In genomic region chr9:136526625-136527066, GRCh38 we compare ENCODE assay signal across 10 cellular contexts. TPM values are rescaled to one million over a fixed set of nuclear protein-coding genes. Genes with fewer than 3 reads are reported as not detected.
DNase-seq lines count a peak whose midpoint lies in the region; ATAC-seq and TF ChIP-seq lines count a peak whose summit lies in the region.
"Had no signal": no experiment of that assay in that cellular context is flagged by ENCODE, and none has a peak within 500 bp of the region (broad histone marks: within the 10 kb centered on the region; RNA-seq: fewer than 3 reads in every experiment).

No MANE protein-coding gene starts in this region.

- H3K4me1 ChIP-seq in left ventricle myocardium inferior (peaks cover 99% of the 10 kb centered on the region), muscle layer of duodenum (ENCODE audit: control insufficient read depth in 1 of 2, insufficient read depth in 2 of 2, low read length in 2 of 2) (peaks cover 0 to 69% of the 10 kb centered on the region in 2 donors), aorta (ENCODE audit: control insufficient read depth in 1 of 2, insufficient read depth in 2 of 2, low read length in 2 of 2) (no peaks in the 10 kb centered on the region)
- peaks cover 34% of the 10 kb centered on the region for H3K4me1 ChIP-seq in CD8-positive, alpha-beta T cell (ENCODE audit: insufficient read depth, low read length)

- H3K4me3 ChIP-seq in left ventricle myocardium inferior (peak overlapping the region; percentile 21), muscle layer of duodenum (ENCODE audit: low read depth in 1 of 2, low read length in 2 of 2) (no peak overlapping the region), aorta (ENCODE audit: low read length in 2 of 2) (no peak overlapping the region)
- no peak overlapping the region for H3K4me3 ChIP-seq in CD8-positive, alpha-beta T cell (ENCODE audit: low read depth, low read length)
- H3K4me3 ChIP-seq: MG63 had no signal

- no peak for TF ChIP-seq CTCF in left ventricle myocardium inferior (IDR thresholded peaks at IDR 0.05; ENCODE audit: borderline replicate concordance)
- TF ChIP-seq CTCF in CD8-positive, alpha-beta T cell (IDR thresholded peaks at IDR 0.05), result no peak

- H3K27me3 ChIP-seq in left ventricle myocardium inferior (ENCODE audit: low read depth), result no peaks in the 10 kb centered on the region
- no peaks in the 10 kb centered on the region for H3K27me3 ChIP-seq in muscle layer of duodenum (ENCODE audit: low read depth, low read length)
- no peaks in the 10 kb centered on the region for H3K27me3 ChIP-seq in aorta (ENCODE audit: control insufficient read depth in 1 of 2, insufficient read depth in 2 of 2, low read length in 1 of 2)
- H3K27me3 ChIP-seq in CD8-positive, alpha-beta T cell (ENCODE audit: insufficient read depth, low read length), result no peaks in the 10 kb centered on the region
- H3K27me3 ChIP-seq: MG63 had no signal

- peaks cover 7% of the 10 kb centered on the region for H3K36me3 Mint-ChIP-seq in CD8-positive, alpha-beta T cell

- ATAC-seq in Right ventricle myocardium superior (ENCODE audit: poor library complexity), result no peak
- peak; percentile 8 for ATAC-seq in aorta (ENCODE audit: low FRiP score)
- no peak for ATAC-seq in CD8-positive, alpha-beta T cell

- H3K36me3 ChIP-seq in left ventricle myocardium inferior, result peaks cover 17% of the 10 kb centered on the region
- peaks cover 0 to 19% of the 10 kb centered on the region in 2 donors for H3K36me3 ChIP-seq in muscle layer of duodenum (ENCODE audit: control insufficient read depth in 1 of 2, insufficient read depth in 2 of 2, low read length in 2 of 2)
- H3K36me3 ChIP-seq in aorta (ENCODE audit: control insufficient read depth in 1 of 2, insufficient read depth in 2 of 2, low read length in 1 of 2), result no peaks in the 10 kb centered on the region
- no peaks in the 10 kb centered on the region for H3K36me3 ChIP-seq in CD8-positive, alpha-beta T cell (ENCODE audit: insufficient read depth, low read length)
- H3K36me3 ChIP-seq: MG63 had no signal

- no peak overlapping the region for H3K27ac Mint-ChIP-seq in CD8-positive, alpha-beta T cell
- H3K27ac Mint-ChIP-seq: T-helper 1 cell treated with Interleukin-12 subunit alpha and Interleukin-12 subunit beta and Interleukin-4 antibody, amounts not matched to agents 30 μg/mL and 1 μg/mL, for 36 hours had no signal

- WGBS in aorta, 2 donors, result 86 to 89% methylated on average over 30 of the region's 30 CpGs

- no peaks in the 10 kb centered on the region for H3K9me3 Mint-ChIP-seq in CD8-positive, alpha-beta T cell
- H3K9me3 Mint-ChIP-seq: T-helper 1 cell treated with Interleukin-12 subunit alpha and Interleukin-12 subunit beta and Interleukin-4 antibody, amounts not matched to agents 30 μg/mL and 1 μg/mL, for 36 hours had no signal

- peaks cover 15% of the 10 kb centered on the region for H3K4me1 Mint-ChIP-seq in CD8-positive, alpha-beta T cell (ENCODE audit: low read depth)

- H3K27ac ChIP-seq in left ventricle myocardium inferior (replicated peaks), result peak overlapping the region; percentile 84
- H3K27ac ChIP-seq in caudate nucleus (ENCODE audit: low read depth, low read length), result peak overlapping the region; percentile 91
- peak overlapping the region; percentile 39 for H3K27ac ChIP-seq in muscle layer of duodenum (ENCODE audit: low read length)
- H3K27ac ChIP-seq in aorta (ENCODE audit: low read depth in 1 of 2, low read length in 2 of 2), result no peak overlapping the region
- H3K27ac ChIP-seq in CD8-positive, alpha-beta T cell (ENCODE audit: low read depth, low read length), result no peak overlapping the region

- intact Hi-C loops in left ventricle myocardium inferior (cut with micrococcal nuclease), result no loop called here
- intact Hi-C loops in Right ventricle myocardium superior (cut with DNase I), result no loop called here
- intact Hi-C loops in aorta (cut with DNase I), result loop anchor here in 1 of 2 donors (5.0 kb wide), 1 partner anchor 34 kb away; no protein-coding TSS in a partner anchor
- intact Hi-C loops in CD8-positive, alpha-beta T cell (cut with DNase I, micrococcal nuclease), result no loop called here

- CTCF ChIA-PET in CD8-positive, alpha-beta T cell (lab: Charles Lee), result no interaction called here

- DNase-seq in left ventricle myocardium inferior (no peak), Right ventricle myocardium superior (no peak), caudate nucleus (lab: John Stamatoyannopoulos, UW) (peak in 56 of 61 donors; percentile 29 to 90 (median 76)), aorta (no peak), hepatic stellate cell (ENCODE audit: low spot score) (no peak)
- DNase-seq in CD8-positive, alpha-beta T cell, result no peak
- DNase-seq in activated T-cell treated with anti-CD3 and anti-CD28 coated beads, Interleukin-2, amount 50 U/mL, for 48 hours, result no peak
- DNase-seq: MG63 had no signal

- no peaks in the 10 kb centered on the region for H3K27me3 Mint-ChIP-seq in CD8-positive, alpha-beta T cell (ENCODE audit: low read depth)

- POLR2A ChIA-PET in CD8-positive, alpha-beta T cell (lab: Charles Lee), result interaction anchor here (0.7 to 1.0 kb wide), 2 partner anchors 10 to 50 kb away, joined by 3 read pairs; no protein-coding TSS in a partner anchor

- no peak overlapping the region for H3K4me3 Mint-ChIP-seq in CD8-positive, alpha-beta T cell
- H3K4me3 Mint-ChIP-seq: T-helper 1 cell treated with Interleukin-12 subunit alpha and Interleukin-12 subunit beta and Interleukin-4 antibody, amounts not matched to agents 30 μg/mL and 1 μg/mL, for 36 hours had no signal

- H3K9me3 ChIP-seq in left ventricle myocardium inferior (replicated peaks) (no peaks in the 10 kb centered on the region), muscle layer of duodenum (ENCODE audit: control insufficient read depth in 1 of 2, low read length in 2 of 2) (no peaks in the 10 kb centered on the region), aorta (ENCODE audit: control insufficient read depth, low read length) (no peaks in the 10 kb centered on the region)
- no peaks in the 10 kb centered on the region for H3K9me3 ChIP-seq in CD8-positive, alpha-beta T cell (ENCODE audit: low read length)
- H3K9me3 ChIP-seq: MG63 had no signal

RNA-seq across cellular contexts. Expression of gene NOTCH1, which starts 19.2 kb away (rescaled TPM):
- total RNA-seq in left ventricle myocardium inferior (17.6 TPM), Right ventricle myocardium superior (16.8 TPM), aorta (10 to 100 TPM; 47.4 to 81.6 TPM)
- 1 to 10 TPM; 3.1 to 8.5 TPM for polyA plus RNA-seq in aorta
- total RNA-seq in CD8-positive, alpha-beta T cell, result 10 to 100 TPM; 29.0 to 30.0 TPM

RNA-seq across cellular contexts. Expression of gene SEC16A, which starts 43.8 kb away (rescaled TPM):
- 23.4 TPM for total RNA-seq in left ventricle myocardium inferior
- 21.4 TPM for total RNA-seq in Right ventricle myocardium superior
- 10 to 100 TPM; 57.1 to 59.1 TPM for total RNA-seq in aorta
- polyA plus RNA-seq in aorta, result 10 to 100 TPM; 11.1 to 61.0 TPM
- 10 to 100 TPM; 81.0 to 83.5 TPM for total RNA-seq in CD8-positive, alpha-beta T cell

Comparison
In these comparisons a context has a peak if more than half of its experiments do, and no peak if none do; other contexts are left out.
1. DNase-seq: peak in caudate nucleus (56 of 61); none in left ventricle myocardium inferior (single experiment), Right ventricle myocardium superior (single experiment), aorta (0 of 2), CD8-positive, alpha-beta T cell (0 of 7), hepatic stellate cell (single experiment) and activated T-cell treated with anti-CD3 and anti-CD28 coated beads, Interleukin-2, amount 50 U/mL, for 48 hours (0 of 2).
2. H3K27ac ChIP-seq: peak in left ventricle myocardium inferior (single experiment), caudate nucleus (single experiment) and muscle layer of duodenum (single experiment); none in aorta (0 of 2) and CD8-positive, alpha-beta T cell (single experiment).